ENCODE assay signal across 15 cellular contexts in genomic region chr1:48680411-48681035, GRCh38.
A peak's percentile ranks its signal among the peaks of the same experiment; 100 is the strongest.
DNase-seq lines count a peak whose midpoint lies in the region; ATAC-seq, FAIRE-seq and TF ChIP-seq lines count a peak whose summit lies in the region.
"Had no signal": no experiment of that assay in that cellular context is flagged by ENCODE, and none has a peak within 500 bp of the region (broad histone marks: within the 10 kb centered on the region; RNA-seq: fewer than 3 reads in every experiment).

No MANE protein-coding gene starts in this region.

- H3K4me3 Mint-ChIP-seq in H9 (no peak overlapping the region), WTC11 (no peak overlapping the region)
- H3K4me3 Mint-ChIP-seq: activated naive CD8-positive, alpha-beta T cell; central memory CD8-positive, alpha-beta T cell had no signal

- H3K27ac Mint-ChIP-seq in H9 (no peak overlapping the region), WTC11 (no peak overlapping the region)
- H3K27ac Mint-ChIP-seq: activated naive CD8-positive, alpha-beta T cell had no signal

- no peaks in the 10 kb centered on the region for H3K9me3 Mint-ChIP-seq in H9
- H3K9me3 Mint-ChIP-seq in WTC11: no peaks in the 10 kb centered on the region
- H3K9me3 Mint-ChIP-seq: central memory CD8-positive, alpha-beta T cell had no signal

- no peaks in the 10 kb centered on the region for H3K36me3 ChIP-seq in HepG2 (replicated peaks in 1 of 2; ENCODE audit: control insufficient read depth in 1 of 2, insufficient read depth in 2 of 2, low read length in 2 of 2)
- H3K36me3 ChIP-seq: prostate gland, stomach had no signal

- POLR2A ChIA-PET in WTC11 (lab: Charles Lee) (no interaction called here), HepG2 (lab: Yijun Ruan, JAX) (no interaction called here)

- in situ Hi-C loops in HepG2 (cut with HindIII; ENCODE audit: extremely low pct_ligation_motif_present, low pct_unique_long_range_greater_than_20kb): no loop called here

- TF ChIP-seq POLR2A in HepG2 (IDR thresholded peaks at IDR 0.05; ENCODE audit: insufficient read depth in 1 of 2, low read depth in 2 of 2, low read length in 2 of 2): no peak

- intact Hi-C loops in HepG2 (cut with micrococcal nuclease; ENCODE audit: unreplicated experiment): no loop called here

- H3K4me2 ChIP-seq in H9 (ENCODE audit: insufficient read depth, insufficient read length, low read length): no peak overlapping the region
- H3K4me2 ChIP-seq in HepG2 (ENCODE audit: low read depth, low read length): no peak overlapping the region

- no peak overlapping the region for H2BK20ac ChIP-seq in H9 (ENCODE audit: low read depth, low read length, poor library complexity, severe bottlenecking)

- BruUV-seq in HepG2 (replicated peaks; lab: Mats Ljungman, UMichigan): no TSS peak

- no peak overlapping the region for H2AFZ ChIP-seq in H9 (ENCODE audit: low read length)
- no peak overlapping the region for H2AFZ ChIP-seq in HepG2 (ENCODE audit: low read length)

- H3K9me3 ChIP-seq in H9 (ENCODE audit: control insufficient read depth, low read depth, low read length) (no peaks in the 10 kb centered on the region), HepG2 (ENCODE audit: low read length) (no peaks in the 10 kb centered on the region)
- H3K9me3 ChIP-seq: prostate gland, stomach had no signal

- H3K4me1 Mint-ChIP-seq in H9: peaks cover 17 to 20% of the 10 kb centered on the region in 2 experiments
- peaks cover 21% of the 10 kb centered on the region for H3K4me1 Mint-ChIP-seq in WTC11
- H3K4me1 Mint-ChIP-seq: central memory CD8-positive, alpha-beta T cell had no signal

- TF ChIP-seq RAD21 in HepG2 (CRISPR knock-in tag; IDR thresholded peaks at IDR 0.05): no peak

- TF ChIP-seq EP300 in HepG2 (IDR thresholded peaks at IDR 0.05; ENCODE audit: low read depth in 2 of 2, low read length in 2 of 2) (no peak), HepG2 (CRISPR knock-in tag; IDR thresholded peaks at IDR 0.05; ENCODE audit: borderline replicate concordance) (no peak)

- no peak overlapping the region for H3K4ac ChIP-seq in H9 (ENCODE audit: low read depth, low read length)

- H3K36me3 Mint-ChIP-seq in H9 (ENCODE audit: insufficient read depth in 1 of 3, low read depth in 3 of 3) (no peaks in the 10 kb centered on the region), WTC11 (no peaks in the 10 kb centered on the region)
- H3K36me3 Mint-ChIP-seq: activated naive CD8-positive, alpha-beta T cell had no signal

- no peak overlapping the region for H2BK15ac ChIP-seq in H9 (ENCODE audit: low read depth, low read length)

- H3K4me3 ChIP-seq in HepG2 (replicated peaks in 1 of 3; ENCODE audit: insufficient read depth in 1 of 3, low read depth in 2 of 3, low read length in 3 of 3): no peak overlapping the region
- H3K4me3 ChIP-seq: prostate gland, stomach had no signal

- no peaks in the 10 kb centered on the region for H3K27me3 ChIP-seq in H9 (ENCODE audit: insufficient read depth, low read length)
- no peaks in the 10 kb centered on the region for H3K27me3 ChIP-seq in HepG2 (ENCODE audit: control insufficient read depth in 1 of 2, insufficient read depth in 2 of 2, low read length in 2 of 2)

- no peak overlapping the region for H2BK120ac ChIP-seq in H9 (ENCODE audit: low read depth, low read length, poor library complexity, severe bottlenecking)

- H3K27ac ChIP-seq in C4-2B: no peak overlapping the region
- H3K27ac ChIP-seq in H9 (ENCODE audit: insufficient read length, low read depth, low read length): no peak overlapping the region
- no peak overlapping the region for H3K27ac ChIP-seq in HepG2 (ENCODE audit: extremely low read length, insufficient read depth, low read length)
- H3K27ac ChIP-seq: prostate gland, stomach had no signal

- no peak overlapping the region for H2BK5ac ChIP-seq in H9 (ENCODE audit: insufficient read length, low read length)

- H3K18ac ChIP-seq in H9 (ENCODE audit: insufficient read length, low read depth, low read length): no peak overlapping the region

- H3K4me1 ChIP-seq in H9 (ENCODE audit: insufficient read depth, low read length): peaks cover 4% of the 10 kb centered on the region; the same call in 1 of the 2 replicates
- H3K4me1 ChIP-seq in HepG2 (ENCODE audit: insufficient read depth, low read length): no peaks in the 10 kb centered on the region
- H3K4me1 ChIP-seq: prostate gland had no signal

- no peak overlapping the region for H3K9ac ChIP-seq in H9 (ENCODE audit: extremely low read depth, insufficient read length, low read length)
- no peak overlapping the region for H3K9ac ChIP-seq in HepG2 (ENCODE audit: insufficient read depth, low read depth, low read length)

- WGBS in H9 (ENCODE audit: extremely low coverage, insufficient read length, low lambda C conversion rate): no CpG with 5 or more reads among the region's 10 CpGs
- 23% methylated on average over 9 of the region's 10 CpGs for WGBS in HepG2 (ENCODE audit: low lambda C conversion rate)

- H3K23me2 ChIP-seq in H9 (ENCODE audit: insufficient read length, low read depth, low read length, poor library complexity, severe bottlenecking): no peaks in the 10 kb centered on the region

- H4K20me1 ChIP-seq in H9 (ENCODE audit: control insufficient read depth, insufficient read depth, insufficient read length): no peaks in the 10 kb centered on the region
- H4K20me1 ChIP-seq in HepG2 (ENCODE audit: insufficient read depth, low read length): no peaks in the 10 kb centered on the region

- no peak for FAIRE-seq in HepG2 (lab: Jason Lieb, UNC)

- H3T11ph ChIP-seq in H9 (ENCODE audit: low read length): no peak overlapping the region

- TF ChIP-seq CTCF in C4-2B (conservative IDR thresholded peaks at IDR 0.05): peak; percentile 34
- TF ChIP-seq CTCF in H9 (conservative IDR thresholded peaks at IDR 0.05): peak; percentile 57
- TF ChIP-seq CTCF in WTC11 (IDR thresholded peaks at IDR 0.05): no peak
- no peak for TF ChIP-seq CTCF in HepG2 (CRISPR knock-in tag; IDR thresholded peaks at IDR 0.05)
- TF ChIP-seq CTCF in omental fat pad (IDR thresholded peaks at IDR 0.05): no peak

- H3K79me2 ChIP-seq in H9 (ENCODE audit: insufficient read depth, low read length) (no peaks in the 10 kb centered on the region), HepG2 (ENCODE audit: insufficient read depth, low read length) (no peaks in the 10 kb centered on the region)

- H3K56ac ChIP-seq in H9 (ENCODE audit: insufficient read length, low read depth, low read length): no peak overlapping the region

- no peaks in the 10 kb centered on the region for H3K79me1 ChIP-seq in H9 (ENCODE audit: insufficient read depth, low read depth, low read length, poor library complexity, severe bottlenecking)

- CTCF ChIA-PET in WTC11 (lab: Charles Lee): interaction anchor here (0.6 to 6.4 kb wide), 11 partner anchors 8 to 1668 kb away, joined by 3 to 112 read pairs (median 3); no protein-coding TSS in a partner anchor
- CTCF ChIA-PET in HepG2 (lab: Yijun Ruan, JAX; ENCODE audit: low intra/inter-chr PET ratio, low total read pairs): no interaction called here

- H2AK5ac ChIP-seq in H9 (ENCODE audit: insufficient read length, low read length): no peak overlapping the region

- peak; percentile 33 for ATAC-seq in WTC11
- peak; percentile 38; the same call in 1 of the 3 replicates for ATAC-seq in HepG2
- no peak for ATAC-seq in HG03469 (IDR thresholded peaks at IDR 0.05; ENCODE audit: unreplicated experiment)
- no peak for ATAC-seq in omental fat pad (ENCODE audit: low FRiP score)

- no peak overlapping the region for H4K91ac ChIP-seq in H9 (ENCODE audit: insufficient read length, low read depth, low read length)

- DNase-seq in H9 (peak; percentile 61), WTC11 (ENCODE audit: low spot score) (peak; percentile 17), HepG2 (ENCODE audit: low spot score) (no peak), EL (no peak), omental fat pad (ENCODE audit: low spot score) (no peak)
- no peak for DNase-seq in activated CD4-positive, alpha-beta T cell treated with anti-CD3 and anti-CD28 coated beads for 4 hours
- DNase-seq: activated CD4-positive, alpha-beta T cell treated with anti-CD3 and anti-CD28 coated beads for 48 hours; effector memory CD4-positive, alpha-beta T cell; stomach; T-helper 9 cell had no signal

- no peak overlapping the region for H4K5ac ChIP-seq in H9 (ENCODE audit: insufficient read length, low read depth, low read length)

- H3K23ac ChIP-seq in H9 (ENCODE audit: insufficient read length, low read depth, low read length): no peak overlapping the region

- no peak overlapping the region for H2BK12ac ChIP-seq in H9 (ENCODE audit: insufficient read length, low read depth, low read length)

- no peak overlapping the region for H3K14ac ChIP-seq in H9 (ENCODE audit: insufficient read depth, low read length)

- H3K27me3 Mint-ChIP-seq in H9 (ENCODE audit: low read depth) (peaks cover 6% of the 10 kb centered on the region), WTC11 (ENCODE audit: low read depth) (no peaks in the 10 kb centered on the region)

- no peak overlapping the region for H4K8ac ChIP-seq in H9 (replicated peaks; ENCODE audit: insufficient read length, low read depth, low read length)

TF ChIP-seq in WTC11, 78 proteins besides CTCF, POLR2A, EP300 and RAD21 (continues in another document):
- TF ChIP-seq NR3C1 (CRISPR knock-in tag; conservative IDR thresholded peaks at IDR 0.05; ENCODE audit: low read depth) (no peak), ERG (CRISPR knock-in tag; IDR thresholded peaks at IDR 0.05) (no peak), JAZF1 (CRISPR knock-in tag; IDR thresholded peaks at IDR 0.05) (no peak)

TF ChIP-seq in HepG2, 621 proteins besides CTCF, POLR2A, EP300 and RAD21 (continues in another document):
- TF ChIP-seq TOPORS (CRISPR knock-in tag; IDR thresholded peaks at IDR 0.05) (no peak), RFX5 (IDR thresholded peaks at IDR 0.05; ENCODE audit: low read depth, low read length) (no peak), TMF1 (CRISPR knock-in tag; IDR thresholded peaks at IDR 0.05; ENCODE audit: low read depth) (no peak), ZNF3 (CRISPR knock-in tag; IDR thresholded peaks at IDR 0.05) (no peak), KLF11 (CRISPR knock-in tag; IDR thresholded peaks at IDR 0.05) (no peak), CBFB (CRISPR knock-in tag; IDR thresholded peaks at IDR 0.05) (no peak), KLF12 (CRISPR knock-in tag; IDR thresholded peaks at IDR 0.05; ENCODE audit: borderline replicate concordance) (no peak), ZMAT5 (CRISPR knock-in tag; IDR thresholded peaks at IDR 0.05; ENCODE audit: borderline replicate concordance, low read depth) (no peak), MED8 (CRISPR knock-in tag; IDR thresholded peaks at IDR 0.05; ENCODE audit: insufficient replicate concordance) (no peak), ZIK1 (CRISPR knock-in tag; IDR thresholded peaks at IDR 0.05; ENCODE audit: borderline replicate concordance, low read depth) (no peak)

Comparison
In these comparisons a context has a peak if more than half of its experiments do, and no peak if none do; other contexts are left out.
1. CTCF ChIP-seq: peak in C4-2B (single experiment) and H9 (single experiment); none in WTC11 (single experiment), HepG2 (single experiment) and omental fat pad (0 of 3).
2. DNase-seq: peak in H9 (single experiment) and WTC11 (single experiment); none in HepG2 (single experiment), EL (single experiment), omental fat pad (single experiment) and activated CD4-positive, alpha-beta T cell treated with anti-CD3 and anti-CD28 coated beads for 4 hours (0 of 2).
3. ATAC-seq: peak in WTC11 (single experiment) and HepG2 (single experiment); none in HG03469 (single experiment) and omental fat pad (single experiment).